ENCODE assay signal across 24 cellular contexts in genomic region chrX:43956034-43956433, GRCh38. TPM values are rescaled to one million over a fixed set of nuclear protein-coding genes. Genes with fewer than 3 reads are reported as not detected.
DNase-seq lines count a peak whose midpoint lies in the region; ATAC-seq, FAIRE-seq and TF ChIP-seq lines count a peak whose summit lies in the region.
"Had no signal": no experiment of that assay in that cellular context is flagged by ENCODE, and none has a peak within 500 bp of the region (broad histone marks: within the 10 kb centered on the region; RNA-seq: fewer than 3 reads in every experiment).

No MANE protein-coding gene starts in this region.

- H3K9me3 ChIP-seq in prostate gland (no peaks in the 10 kb centered on the region), uterus (no peaks in the 10 kb centered on the region), gastrocnemius medialis (no peaks in the 10 kb centered on the region)
- H3K9me3 ChIP-seq: A549; BE2C; BLaER1 treated with 17β-estradiol and CSF1 and Interleukin-3, amounts not matched to agents 10 nM and 100 nM; HAP-1 had no signal

- H3K4me3 ChIP-seq in LNCaP clone FGC (ENCODE audit: low read depth, low read length) (no peak overlapping the region), bronchial epithelial cell (ENCODE audit: low read depth, low read length) (no peak overlapping the region), prostate gland (no peak overlapping the region), uterus (no peak overlapping the region), gastrocnemius medialis (no peak overlapping the region)
- H3K4me3 ChIP-seq: A549; BLaER1 treated with 17β-estradiol and CSF1 and Interleukin-3, amounts not matched to agents 10 nM and 100 nM; HAP-1 had no signal

- TF ChIP-seq POLR2A in prostate gland (IDR thresholded peaks at IDR 0.05) (no peak), uterus (IDR thresholded peaks at IDR 0.05) (no peak), gastrocnemius medialis (IDR thresholded peaks at IDR 0.05) (no peak)

- no peak for ATAC-seq in gastrocnemius medialis
- ATAC-seq: A549 had no signal

- H3K36me3 ChIP-seq in bronchial epithelial cell (ENCODE audit: control insufficient read depth, insufficient read depth, low read length), result no peaks in the 10 kb centered on the region
- H3K36me3 ChIP-seq in prostate gland, result no peaks in the 10 kb centered on the region
- H3K36me3 ChIP-seq in uterus, result no peaks in the 10 kb centered on the region
- H3K36me3 ChIP-seq in gastrocnemius medialis, result no peaks in the 10 kb centered on the region
- H3K36me3 ChIP-seq: BE2C; BLaER1 treated with 17β-estradiol and CSF1 and Interleukin-3, amounts not matched to agents 10 nM and 100 nM; HAP-1 had no signal

- H3K27ac ChIP-seq in prostate gland (peak overlapping the region; percentile 14 to 19), uterus (peak overlapping the region; percentile 50 to 59), gastrocnemius medialis (no peak overlapping the region)
- H3K27ac ChIP-seq: A549; BLaER1 treated with 17β-estradiol and CSF1 and Interleukin-3, amounts not matched to agents 10 nM and 100 nM had no signal

- in situ Hi-C loops in gastrocnemius medialis (cut with MboI; ENCODE audit: low sequenced_read_pairs in 4 of 4), result loop anchor here in 2 of 4 donors (25.0 kb wide), 2 partner anchors 406 to 1231 kb away; no protein-coding TSS in a partner anchor

- FAIRE-seq in bronchial epithelial cell (lab: Jason Lieb, UNC), result no peak
- FAIRE-seq: G401.6, GM12892, H54 had no signal

- TF ChIP-seq CTCF in LNCaP clone FGC (IDR thresholded peaks at IDR 0.05; ENCODE audit: control insufficient read depth, extremely low read depth, insufficient read depth) (no peak), bronchial epithelial cell (IDR thresholded peaks at IDR 0.05; ENCODE audit: insufficient read depth, low read length, severe bottlenecking) (no peak), prostate gland (IDR thresholded peaks at IDR 0.05) (no peak), uterus (IDR thresholded peaks at IDR 0.05) (no peak), gastrocnemius medialis (IDR thresholded peaks at IDR 0.05 in 4 of 5, conservative IDR thresholded peaks at IDR 0.05 in 1 of 5) (no peak)

- H3K27me3 ChIP-seq in bronchial epithelial cell (ENCODE audit: control insufficient read depth, insufficient read depth, low read length), result no peaks in the 10 kb centered on the region
- H3K27me3 ChIP-seq in prostate gland (replicated peaks; ENCODE audit: insufficient read depth), result no peaks in the 10 kb centered on the region
- H3K27me3 ChIP-seq in uterus, result no peaks in the 10 kb centered on the region
- no peaks in the 10 kb centered on the region for H3K27me3 ChIP-seq in gastrocnemius medialis
- H3K27me3 ChIP-seq: BE2C had no signal

- H3K4me1 ChIP-seq in prostate gland (replicated peaks) (no peaks in the 10 kb centered on the region), uterus (no peaks in the 10 kb centered on the region), gastrocnemius medialis (no peaks in the 10 kb centered on the region)
- H3K4me1 ChIP-seq: A549, BE2C, HAP-1 had no signal

- intact Hi-C loops in prostate gland (cut with DNase I), result loop anchor here (5.0 to 10.0 kb wide), 2 partner anchors 286 to 389 kb away; partner anchors contain the start of gene EFHC2
- intact Hi-C loops in uterus (cut with DNase I; ENCODE audit: low total_unique reads), result no loop called here
- intact Hi-C loops in gastrocnemius medialis (cut with DNase I; ENCODE audit: low total_unique reads), result loop anchor here (5.0 kb wide), 1 partner anchor 1231 kb away; no protein-coding TSS in a partner anchor

- DNase-seq in LNCaP clone FGC (ENCODE audit: low read depth), result peak; percentile 8
- peak; percentile 18 for DNase-seq in bronchial epithelial cell (ENCODE audit: low read depth)
- DNase-seq in prostate gland (ENCODE audit: low spot score), result no peak
- DNase-seq in uterus, result no peak
- no peak for DNase-seq in HuH-7.5 (ENCODE audit: low spot score)
- no peak for DNase-seq in gastrocnemius medialis
- DNase-seq in ecto neural progenitor cell (ENCODE audit: low spot score), result no peak
- DNase-seq: 8988T; ACHN; AML-193; BE2C; Calu3; CD4-positive, alpha-beta T cell; CD8-positive, alpha-beta memory T cell; DMS153; DND-41; GOT3; HFFc6 had no signal

RNA-seq across cellular contexts. Expression of gene NDP, which starts 17.2 kb away (rescaled TPM):
- total RNA-seq in bronchial epithelial cell (not detected in 2 replicates), prostate gland (1 to 10 TPM; 3.3 to 4.6 TPM), uterus (10 to 100 TPM in 1 of 4 donors, 1 to 10 TPM in 3; 4.4 to 25.2 (median 6.9) TPM), gastrocnemius medialis (not detected)
- total RNA-seq: CD4-positive, alpha-beta T cell; CD8-positive, alpha-beta memory T cell had no signal

Comparison
In these comparisons a context has a peak if more than half of its experiments do, and no peak if none do; other contexts are left out.
1. DNase-seq: peak in LNCaP clone FGC (single experiment) and bronchial epithelial cell (single experiment); none in prostate gland (single experiment), uterus (0 of 2), HuH-7.5 (single experiment), gastrocnemius medialis (0 of 2) and ecto neural progenitor cell (single experiment).
2. H3K27ac ChIP-seq: peak in prostate gland (2 of 2) and uterus (2 of 2); none in gastrocnemius medialis (0 of 4).